Comparison of ENCODE assay signal across 1 cellular context in the genomic region with DNA sequence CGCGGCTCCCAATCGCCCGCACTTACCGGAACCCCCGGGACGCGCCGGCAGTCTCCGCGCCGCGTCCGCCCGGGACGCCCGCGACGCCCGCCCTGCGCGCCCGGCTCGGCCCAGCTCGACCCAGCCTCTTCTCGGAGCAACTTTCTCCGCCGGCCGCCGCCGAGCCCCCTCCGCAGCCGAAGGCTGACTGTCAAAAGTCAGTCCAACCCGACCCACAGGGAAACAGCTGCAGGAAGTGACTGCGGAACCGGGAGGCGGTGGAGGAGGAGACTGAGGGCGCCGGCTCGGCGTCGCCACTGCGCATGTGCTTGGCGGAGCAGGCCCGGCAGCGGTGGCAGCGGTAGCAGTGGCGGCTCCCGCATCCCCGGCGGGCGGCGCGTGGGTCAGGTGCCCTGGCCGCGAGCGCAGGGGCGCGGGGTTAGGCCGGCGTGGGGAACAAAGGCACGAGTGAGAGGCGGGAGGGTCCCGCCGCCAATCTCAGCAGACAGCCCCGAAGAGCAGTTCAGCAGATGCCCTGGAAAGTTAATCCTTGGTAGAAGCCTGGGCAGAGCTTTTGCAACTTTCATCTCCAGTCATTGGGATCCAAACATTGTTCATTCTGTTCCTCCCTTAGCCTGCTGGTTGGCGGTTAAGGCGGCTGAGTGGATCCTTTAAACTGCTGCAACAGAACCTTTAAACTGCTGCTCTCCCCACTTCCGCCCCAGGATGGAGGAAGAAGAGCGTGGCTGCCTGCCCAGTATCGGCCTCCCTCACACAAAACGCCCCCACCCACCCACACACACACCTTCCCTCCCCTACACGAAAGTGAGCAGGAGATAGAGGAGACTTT.
TF ChIP-seq lines count a peak whose summit lies in the region.

A gene with protein sequence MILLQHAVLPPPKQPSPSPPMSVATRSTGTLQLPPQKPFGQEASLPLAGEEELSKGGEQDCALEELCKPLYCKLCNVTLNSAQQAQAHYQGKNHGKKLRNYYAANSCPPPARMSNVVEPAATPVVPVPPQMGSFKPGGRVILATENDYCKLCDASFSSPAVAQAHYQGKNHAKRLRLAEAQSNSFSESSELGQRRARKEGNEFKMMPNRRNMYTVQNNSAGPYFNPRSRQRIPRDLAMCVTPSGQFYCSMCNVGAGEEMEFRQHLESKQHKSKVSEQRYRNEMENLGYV (minus strand): TSS at position 241 of the 829 bp plus-strand sequence. CDS start 4,057 bp downstream, outside the sequence.

TF ChIP-seq in HepG2, 621 proteins besides CTCF, POLR2A, EP300 and RAD21 (continued from another document and continues in another):
- TF ChIP-seq TARDBP (CRISPR knock-in tag; IDR thresholded peaks at IDR 0.05), result 0 out of 2 replicates have a peak, but pooled peaks have one; percentile 53
- no peak for TF ChIP-seq XBP1 (CRISPR knock-in tag; IDR thresholded peaks at IDR 0.05)
- no peak for TF ChIP-seq ZSCAN25 (CRISPR knock-in tag; IDR thresholded peaks at IDR 0.05)
- TF ChIP-seq, protein P1, sequence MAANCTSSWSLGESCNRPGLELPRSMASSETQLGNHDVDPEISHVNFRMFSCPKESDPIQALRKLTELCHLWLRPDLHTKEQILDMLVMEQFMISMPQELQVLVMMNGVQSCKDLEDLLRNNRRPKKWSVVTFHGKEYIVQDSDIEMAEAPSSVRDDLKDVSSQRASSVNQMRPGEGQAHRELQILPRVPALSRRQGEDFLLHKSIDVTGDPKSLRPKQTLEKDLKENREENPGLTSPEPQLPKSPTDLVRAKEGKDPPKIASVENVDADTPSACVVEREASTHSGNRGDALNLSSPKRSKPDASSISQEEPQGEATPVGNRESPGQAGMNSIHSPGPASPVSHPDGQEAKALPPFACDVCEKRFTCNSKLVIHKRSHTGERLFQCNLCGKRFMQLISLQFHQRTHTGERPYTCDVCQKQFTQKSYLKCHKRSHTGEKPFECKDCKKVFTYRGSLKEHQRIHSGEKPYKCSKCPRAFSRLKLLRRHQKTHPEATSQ (CRISPR knock-in tag; IDR thresholded peaks at IDR 0.05; ENCODE audit: borderline replicate concordance), result no peak
- TF ChIP-seq MIER2 (CRISPR knock-in tag; IDR thresholded peaks at IDR 0.05), result no peak
- TF ChIP-seq, protein P2, sequence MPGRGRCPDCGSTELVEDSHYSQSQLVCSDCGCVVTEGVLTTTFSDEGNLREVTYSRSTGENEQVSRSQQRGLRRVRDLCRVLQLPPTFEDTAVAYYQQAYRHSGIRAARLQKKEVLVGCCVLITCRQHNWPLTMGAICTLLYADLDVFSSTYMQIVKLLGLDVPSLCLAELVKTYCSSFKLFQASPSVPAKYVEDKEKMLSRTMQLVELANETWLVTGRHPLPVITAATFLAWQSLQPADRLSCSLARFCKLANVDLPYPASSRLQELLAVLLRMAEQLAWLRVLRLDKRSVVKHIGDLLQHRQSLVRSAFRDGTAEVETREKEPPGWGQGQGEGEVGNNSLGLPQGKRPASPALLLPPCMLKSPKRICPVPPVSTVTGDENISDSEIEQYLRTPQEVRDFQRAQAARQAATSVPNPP (CRISPR knock-in tag; IDR thresholded peaks at IDR 0.05), result peak; percentile 66; the same call in 1 of the 2 replicates
- TF ChIP-seq, protein P3, sequence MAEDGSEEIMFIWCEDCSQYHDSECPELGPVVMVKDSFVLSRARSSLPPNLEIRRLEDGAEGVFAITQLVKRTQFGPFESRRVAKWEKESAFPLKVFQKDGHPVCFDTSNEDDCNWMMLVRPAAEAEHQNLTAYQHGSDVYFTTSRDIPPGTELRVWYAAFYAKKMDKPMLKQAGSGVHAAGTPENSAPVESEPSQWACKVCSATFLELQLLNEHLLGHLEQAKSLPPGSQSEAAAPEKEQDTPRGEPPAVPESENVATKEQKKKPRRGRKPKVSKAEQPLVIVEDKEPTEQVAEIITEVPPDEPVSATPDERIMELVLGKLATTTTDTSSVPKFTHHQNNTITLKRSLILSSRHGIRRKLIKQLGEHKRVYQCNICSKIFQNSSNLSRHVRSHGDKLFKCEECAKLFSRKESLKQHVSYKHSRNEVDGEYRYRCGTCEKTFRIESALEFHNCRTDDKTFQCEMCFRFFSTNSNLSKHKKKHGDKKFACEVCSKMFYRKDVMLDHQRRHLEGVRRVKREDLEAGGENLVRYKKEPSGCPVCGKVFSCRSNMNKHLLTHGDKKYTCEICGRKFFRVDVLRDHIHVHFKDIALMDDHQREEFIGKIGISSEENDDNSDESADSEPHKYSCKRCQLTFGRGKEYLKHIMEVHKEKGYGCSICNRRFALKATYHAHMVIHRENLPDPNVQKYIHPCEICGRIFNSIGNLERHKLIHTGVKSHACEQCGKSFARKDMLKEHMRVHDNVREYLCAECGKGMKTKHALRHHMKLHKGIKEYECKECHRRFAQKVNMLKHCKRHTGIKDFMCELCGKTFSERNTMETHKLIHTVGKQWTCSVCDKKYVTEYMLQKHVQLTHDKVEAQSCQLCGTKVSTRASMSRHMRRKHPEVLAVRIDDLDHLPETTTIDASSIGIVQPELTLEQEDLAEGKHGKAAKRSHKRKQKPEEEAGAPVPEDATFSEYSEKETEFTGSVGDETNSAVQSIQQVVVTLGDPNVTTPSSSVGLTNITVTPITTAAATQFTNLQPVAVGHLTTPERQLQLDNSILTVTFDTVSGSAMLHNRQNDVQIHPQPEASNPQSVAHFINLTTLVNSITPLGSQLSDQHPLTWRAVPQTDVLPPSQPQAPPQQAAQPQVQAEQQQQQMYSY (CRISPR knock-in tag; IDR thresholded peaks at IDR 0.05), result no peak
- TF ChIP-seq ISL2 (CRISPR knock-in tag; IDR thresholded peaks at IDR 0.05), result no peak; the same call in 1 of the 2 replicates
- TF ChIP-seq MTA1 (CRISPR knock-in tag; IDR thresholded peaks at IDR 0.05; ENCODE audit: borderline replicate concordance), result no peak; the same call in 1 of the 2 replicates
- 0 out of 2 replicates have a peak, but pooled peaks have one; percentile 54 for TF ChIP-seq WIZ (CRISPR knock-in tag; IDR thresholded peaks at IDR 0.05)
- TF ChIP-seq ATF7-NPFF (CRISPR knock-in tag; IDR thresholded peaks at IDR 0.05; ENCODE audit: low read depth), result peak; percentile 52; the same call in 1 of the 2 replicates
- no peak for TF ChIP-seq KDM6A (CRISPR knock-in tag; IDR thresholded peaks at IDR 0.05; ENCODE audit: low read depth)
- no peak for TF ChIP-seq ZNF569 (CRISPR knock-in tag; IDR thresholded peaks at IDR 0.05; ENCODE audit: borderline replicate concordance)
- TF ChIP-seq, protein P4, sequence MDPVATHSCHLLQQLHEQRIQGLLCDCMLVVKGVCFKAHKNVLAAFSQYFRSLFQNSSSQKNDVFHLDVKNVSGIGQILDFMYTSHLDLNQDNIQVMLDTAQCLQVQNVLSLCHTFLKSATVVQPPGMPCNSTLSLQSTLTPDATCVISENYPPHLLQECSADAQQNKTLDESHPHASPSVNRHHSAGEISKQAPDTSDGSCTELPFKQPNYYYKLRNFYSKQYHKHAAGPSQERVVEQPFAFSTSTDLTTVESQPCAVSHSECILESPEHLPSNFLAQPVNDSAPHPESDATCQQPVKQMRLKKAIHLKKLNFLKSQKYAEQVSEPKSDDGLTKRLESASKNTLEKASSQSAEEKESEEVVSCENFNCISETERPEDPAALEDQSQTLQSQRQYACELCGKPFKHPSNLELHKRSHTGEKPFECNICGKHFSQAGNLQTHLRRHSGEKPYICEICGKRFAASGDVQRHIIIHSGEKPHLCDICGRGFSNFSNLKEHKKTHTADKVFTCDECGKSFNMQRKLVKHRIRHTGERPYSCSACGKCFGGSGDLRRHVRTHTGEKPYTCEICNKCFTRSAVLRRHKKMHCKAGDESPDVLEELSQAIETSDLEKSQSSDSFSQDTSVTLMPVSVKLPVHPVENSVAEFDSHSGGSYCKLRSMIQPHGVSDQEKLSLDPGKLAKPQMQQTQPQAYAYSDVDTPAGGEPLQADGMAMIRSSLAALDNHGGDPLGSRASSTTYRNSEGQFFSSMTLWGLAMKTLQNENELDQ (CRISPR knock-in tag; IDR thresholded peaks at IDR 0.05; ENCODE audit: borderline replicate concordance), result no peak
- TF ChIP-seq, protein P5, sequence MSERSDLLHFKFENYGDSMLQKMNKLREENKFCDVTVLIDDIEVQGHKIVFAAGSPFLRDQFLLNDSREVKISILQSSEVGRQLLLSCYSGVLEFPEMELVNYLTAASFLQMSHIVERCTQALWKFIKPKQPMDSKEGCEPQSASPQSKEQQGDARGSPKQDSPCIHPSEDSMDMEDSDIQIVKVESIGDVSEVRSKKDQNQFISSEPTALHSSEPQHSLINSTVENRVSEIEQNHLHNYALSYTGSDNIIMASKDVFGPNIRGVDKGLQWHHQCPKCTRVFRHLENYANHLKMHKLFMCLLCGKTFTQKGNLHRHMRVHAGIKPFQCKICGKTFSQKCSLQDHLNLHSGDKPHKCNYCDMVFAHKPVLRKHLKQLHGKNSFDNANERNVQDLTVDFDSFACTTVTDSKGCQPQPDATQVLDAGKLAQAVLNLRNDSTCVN (CRISPR knock-in tag; IDR thresholded peaks at IDR 0.05; ENCODE audit: borderline replicate concordance), result no peak
- TF ChIP-seq, protein P6, sequence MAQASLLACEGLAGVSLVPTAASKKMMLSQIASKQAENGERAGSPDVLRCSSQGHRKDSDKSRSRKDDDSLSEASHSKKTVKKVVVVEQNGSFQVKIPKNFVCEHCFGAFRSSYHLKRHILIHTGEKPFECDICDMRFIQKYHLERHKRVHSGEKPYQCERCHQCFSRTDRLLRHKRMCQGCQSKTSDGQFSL (CRISPR knock-in tag; IDR thresholded peaks at IDR 0.05), result 0 out of 2 replicates have a peak, but pooled peaks have one; percentile 31
- no peak for TF ChIP-seq KLF11 (CRISPR knock-in tag; IDR thresholded peaks at IDR 0.05)
- no peak for TF ChIP-seq KLF16 (CRISPR knock-in tag; IDR thresholded peaks at IDR 0.05)
- no peak for TF ChIP-seq ZNF224 (CRISPR knock-in tag; IDR thresholded peaks at IDR 0.05)
- TF ChIP-seq CREB1 (IDR thresholded peaks at IDR 0.05), result no peak
- no peak for TF ChIP-seq CREB1 (CRISPR knock-in tag; IDR thresholded peaks at IDR 0.05)
- no peak for TF ChIP-seq SMARCE1 (IDR thresholded peaks at IDR 0.05; ENCODE audit: borderline replicate concordance)
- 0 out of 2 replicates have a peak, but pooled peaks have one; percentile 13 for TF ChIP-seq SIX4 (CRISPR knock-in tag; IDR thresholded peaks at IDR 0.05)
- 0 out of 2 replicates have a peak, but pooled peaks have one; percentile 39 for TF ChIP-seq RNF2 (conservative IDR thresholded peaks at IDR 0.05; ENCODE audit: low read depth)
- TF ChIP-seq ZFX (CRISPR knock-in tag; IDR thresholded peaks at IDR 0.05; ENCODE audit: low read depth), result peak; percentile 91
- peak; percentile 32; the same call in 1 of the 2 replicates for TF ChIP-seq KLF6 (CRISPR knock-in tag; IDR thresholded peaks at IDR 0.05)
- TF ChIP-seq, protein P7, sequence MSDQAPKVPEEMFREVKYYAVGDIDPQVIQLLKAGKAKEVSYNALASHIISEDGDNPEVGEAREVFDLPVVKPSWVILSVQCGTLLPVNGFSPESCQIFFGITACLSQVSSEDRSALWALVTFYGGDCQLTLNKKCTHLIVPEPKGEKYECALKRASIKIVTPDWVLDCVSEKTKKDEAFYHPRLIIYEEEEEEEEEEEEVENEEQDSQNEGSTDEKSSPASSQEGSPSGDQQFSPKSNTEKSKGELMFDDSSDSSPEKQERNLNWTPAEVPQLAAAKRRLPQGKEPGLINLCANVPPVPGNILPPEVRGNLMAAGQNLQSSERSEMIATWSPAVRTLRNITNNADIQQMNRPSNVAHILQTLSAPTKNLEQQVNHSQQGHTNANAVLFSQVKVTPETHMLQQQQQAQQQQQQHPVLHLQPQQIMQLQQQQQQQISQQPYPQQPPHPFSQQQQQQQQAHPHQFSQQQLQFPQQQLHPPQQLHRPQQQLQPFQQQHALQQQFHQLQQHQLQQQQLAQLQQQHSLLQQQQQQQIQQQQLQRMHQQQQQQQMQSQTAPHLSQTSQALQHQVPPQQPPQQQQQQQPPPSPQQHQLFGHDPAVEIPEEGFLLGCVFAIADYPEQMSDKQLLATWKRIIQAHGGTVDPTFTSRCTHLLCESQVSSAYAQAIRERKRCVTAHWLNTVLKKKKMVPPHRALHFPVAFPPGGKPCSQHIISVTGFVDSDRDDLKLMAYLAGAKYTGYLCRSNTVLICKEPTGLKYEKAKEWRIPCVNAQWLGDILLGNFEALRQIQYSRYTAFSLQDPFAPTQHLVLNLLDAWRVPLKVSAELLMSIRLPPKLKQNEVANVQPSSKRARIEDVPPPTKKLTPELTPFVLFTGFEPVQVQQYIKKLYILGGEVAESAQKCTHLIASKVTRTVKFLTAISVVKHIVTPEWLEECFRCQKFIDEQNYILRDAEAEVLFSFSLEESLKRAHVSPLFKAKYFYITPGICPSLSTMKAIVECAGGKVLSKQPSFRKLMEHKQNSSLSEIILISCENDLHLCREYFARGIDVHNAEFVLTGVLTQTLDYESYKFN (CRISPR knock-in tag; conservative IDR thresholded peaks at IDR 0.05), result no peak
- no peak for TF ChIP-seq ZBTB7A (CRISPR knock-in tag; IDR thresholded peaks at IDR 0.05)
- TF ChIP-seq NFRKB (IDR thresholded peaks at IDR 0.05), result no peak
- TF ChIP-seq, protein P8, sequence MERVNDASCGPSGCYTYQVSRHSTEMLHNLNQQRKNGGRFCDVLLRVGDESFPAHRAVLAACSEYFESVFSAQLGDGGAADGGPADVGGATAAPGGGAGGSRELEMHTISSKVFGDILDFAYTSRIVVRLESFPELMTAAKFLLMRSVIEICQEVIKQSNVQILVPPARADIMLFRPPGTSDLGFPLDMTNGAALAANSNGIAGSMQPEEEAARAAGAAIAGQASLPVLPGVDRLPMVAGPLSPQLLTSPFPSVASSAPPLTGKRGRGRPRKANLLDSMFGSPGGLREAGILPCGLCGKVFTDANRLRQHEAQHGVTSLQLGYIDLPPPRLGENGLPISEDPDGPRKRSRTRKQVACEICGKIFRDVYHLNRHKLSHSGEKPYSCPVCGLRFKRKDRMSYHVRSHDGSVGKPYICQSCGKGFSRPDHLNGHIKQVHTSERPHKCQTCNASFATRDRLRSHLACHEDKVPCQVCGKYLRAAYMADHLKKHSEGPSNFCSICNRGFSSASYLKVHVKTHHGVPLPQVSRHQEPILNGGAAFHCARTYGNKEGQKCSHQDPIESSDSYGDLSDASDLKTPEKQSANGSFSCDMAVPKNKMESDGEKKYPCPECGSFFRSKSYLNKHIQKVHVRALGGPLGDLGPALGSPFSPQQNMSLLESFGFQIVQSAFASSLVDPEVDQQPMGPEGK (CRISPR knock-in tag; IDR thresholded peaks at IDR 0.05), result no peak
- TF ChIP-seq, protein P9, sequence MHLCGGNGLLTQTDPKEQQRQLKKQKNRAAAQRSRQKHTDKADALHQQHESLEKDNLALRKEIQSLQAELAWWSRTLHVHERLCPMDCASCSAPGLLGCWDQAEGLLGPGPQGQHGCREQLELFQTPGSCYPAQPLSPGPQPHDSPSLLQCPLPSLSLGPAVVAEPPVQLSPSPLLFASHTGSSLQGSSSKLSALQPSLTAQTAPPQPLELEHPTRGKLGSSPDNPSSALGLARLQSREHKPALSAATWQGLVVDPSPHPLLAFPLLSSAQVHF (CRISPR knock-in tag; IDR thresholded peaks at IDR 0.05), result no peak
- no peak for TF ChIP-seq ZNF766 (CRISPR knock-in tag; IDR thresholded peaks at IDR 0.05; ENCODE audit: borderline replicate concordance)
- no peak for TF ChIP-seq SRF (IDR thresholded peaks at IDR 0.05; ENCODE audit: low read depth, low read length)
- TF ChIP-seq SMAD3 (CRISPR knock-in tag; IDR thresholded peaks at IDR 0.05), result no peak
- TF ChIP-seq, protein P10, sequence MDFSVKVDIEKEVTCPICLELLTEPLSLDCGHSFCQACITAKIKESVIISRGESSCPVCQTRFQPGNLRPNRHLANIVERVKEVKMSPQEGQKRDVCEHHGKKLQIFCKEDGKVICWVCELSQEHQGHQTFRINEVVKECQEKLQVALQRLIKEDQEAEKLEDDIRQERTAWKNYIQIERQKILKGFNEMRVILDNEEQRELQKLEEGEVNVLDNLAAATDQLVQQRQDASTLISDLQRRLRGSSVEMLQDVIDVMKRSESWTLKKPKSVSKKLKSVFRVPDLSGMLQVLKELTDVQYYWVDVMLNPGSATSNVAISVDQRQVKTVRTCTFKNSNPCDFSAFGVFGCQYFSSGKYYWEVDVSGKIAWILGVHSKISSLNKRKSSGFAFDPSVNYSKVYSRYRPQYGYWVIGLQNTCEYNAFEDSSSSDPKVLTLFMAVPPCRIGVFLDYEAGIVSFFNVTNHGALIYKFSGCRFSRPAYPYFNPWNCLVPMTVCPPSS (IDR thresholded peaks at IDR 0.05), result no peak
- TF ChIP-seq GABPA (IDR thresholded peaks at IDR 0.05; ENCODE audit: low read depth, low read length), result peak; percentile 65
- TF ChIP-seq GABPA (CRISPR knock-in tag; IDR thresholded peaks at IDR 0.05; ENCODE audit: low read depth), result peak; percentile 82
